In genomic region chr11:64571410-64572091, GRCh38 we compare ENCODE assay signal across 2 cellular contexts.
A peak's percentile ranks its signal among the peaks of the same experiment; 100 is the strongest.
TF ChIP-seq lines count a peak whose summit lies in the region.

No MANE protein-coding gene starts in this region.

TF ChIP-seq in HepG2, 621 proteins besides CTCF, POLR2A, EP300 and RAD21 (continued from another document):
- TF ChIP-seq ATF4 (CRISPR knock-in tag; IDR thresholded peaks at IDR 0.05): peak in 1 of 2 experiments; percentile 72; a peak in 2 of 4 replicates

TF ChIP-seq in K562, 482 proteins besides CTCF, POLR2A, EP300 and RAD21 (continued from another document and continues in another):
- TF ChIP-seq ZNF407 (IDR thresholded peaks at IDR 0.05; ENCODE audit: low read depth) (no peak), GTF2E2 (tag; IDR thresholded peaks at IDR 0.05) (no peak), ZNF175 (CRISPR knock-in tag; IDR thresholded peaks at IDR 0.05; ENCODE audit: low read depth) (peak; percentile 65; the same call in 1 of the 2 replicates), TCF7 (IDR thresholded peaks at IDR 0.05; ENCODE audit: borderline replicate concordance) (no peak), HDAC2 (IDR thresholded peaks at IDR 0.05) (peak; percentile 64; the same call in 1 of the 2 replicates), SOX6 (IDR thresholded peaks at IDR 0.05) (peak; percentile 50; the same call in 1 of the 2 replicates), ZNF584 (CRISPR knock-in tag; IDR thresholded peaks at IDR 0.05; ENCODE audit: low read depth) (0 out of 2 replicates have a peak, but pooled peaks have one; percentile 32), MAZ (CRISPR knock-in tag; conservative IDR thresholded peaks at IDR 0.05 in 1 of 2, IDR thresholded peaks at IDR 0.05 in 1 of 2) (peak in 1 of 2 experiments; percentile 48; a peak in 2 of 4 replicates), BHLHE40 (IDR thresholded peaks at IDR 0.05; ENCODE audit: low read length) (peak; percentile 85), TSHZ1 (CRISPR knock-in tag; IDR thresholded peaks at IDR 0.05) (no peak), PKNOX1 (IDR thresholded peaks at IDR 0.05) (no peak), GTF3C2 (IDR thresholded peaks at IDR 0.05; ENCODE audit: borderline replicate concordance, extremely low read depth, insufficient read length) (no peak), USF2 (CRISPR knock-in tag; IDR thresholded peaks at IDR 0.05) (peak; percentile 85), SMAD4 (CRISPR knock-in tag; conservative IDR thresholded peaks at IDR 0.05) (no peak), MTA1 (IDR thresholded peaks at IDR 0.05; ENCODE audit: borderline replicate concordance) (0 out of 2 replicates have a peak, but pooled peaks have one; percentile 18), ASH1L (IDR thresholded peaks at IDR 0.05; ENCODE audit: borderline replicate concordance, low read depth, partially characterized antibody) (no peak), GABPB2 (CRISPR knock-in tag; conservative IDR thresholded peaks at IDR 0.05) (no peak), FOSL1 (tag; conservative IDR thresholded peaks at IDR 0.05) (peak; percentile 42; the same call in 1 of the 2 replicates), CCAR2 (IDR thresholded peaks at IDR 0.05; ENCODE audit: low read depth, low read length) (no peak), ZBTB11 (CRISPR knock-in tag; IDR thresholded peaks at IDR 0.05) (no peak), TCF15 (CRISPR knock-in tag; IDR thresholded peaks at IDR 0.05) (no peak), ZNF780A (CRISPR knock-in tag; IDR thresholded peaks at IDR 0.05) (no peak), POLR2G (IDR thresholded peaks at IDR 0.05; ENCODE audit: low read depth, low read length) (peak; percentile 58; the same call in 1 of the 2 replicates), FOXK2 (conservative IDR thresholded peaks at IDR 0.05 in 1 of 2, IDR thresholded peaks at IDR 0.05 in 1 of 2; ENCODE audit: low read depth in 2 of 2) (no peak), TFE3 (CRISPR knock-in tag; IDR thresholded peaks at IDR 0.05) (peak; percentile 95), FUS (optimal IDR thresholded peaks at IDR 0.05; ENCODE audit: low read depth, low read length) (no peak), DPF2 (IDR thresholded peaks at IDR 0.05) (peak; percentile 25; the same call in 1 of the 2 replicates), MAFG (tag; conservative IDR thresholded peaks at IDR 0.05) (0 out of 2 replicates have a peak, but pooled peaks have one; percentile 6), TFAP4 (CRISPR knock-in tag; IDR thresholded peaks at IDR 0.05; ENCODE audit: borderline replicate concordance) (peak; percentile 36; the same call in 1 of the 2 replicates)
